Comparison of ENCODE assay signal across 9 cellular contexts in genomic region chr6:22024973-22025467, GRCh38.
A peak's percentile ranks its signal among the peaks of the same experiment; 100 is the strongest.
DNase-seq lines count a peak whose midpoint lies in the region; ATAC-seq and TF ChIP-seq lines count a peak whose summit lies in the region.
"Had no signal": no experiment of that assay in that cellular context is flagged by ENCODE, and none has a peak within 500 bp of the region (broad histone marks: within the 10 kb centered on the region; RNA-seq: fewer than 3 reads in every experiment).

No MANE protein-coding gene starts in this region.

- no peaks in the 10 kb centered on the region for H3K79me2 ChIP-seq in osteoblast (ENCODE audit: insufficient read depth, low read length)

- H3K9me3 ChIP-seq in osteoblast (ENCODE audit: low read depth, low read length) (peaks cover 3% of the 10 kb centered on the region), adrenal gland (replicated peaks in 1 of 3) (no peaks in the 10 kb centered on the region)

- H3K4me3 ChIP-seq in osteoblast (ENCODE audit: insufficient read depth, low read length) = no peak overlapping the region
- H3K4me3 ChIP-seq in adrenal gland = peak overlapping the region in 1 of 4 donors; percentile 12

- WGBS in adrenal gland, 4 donors = 72 to 83% (median 78%) methylated on average over 4 of the region's 4 CpGs

- H3K36me3 ChIP-seq in osteoblast (ENCODE audit: insufficient read depth, low read length) (no peaks in the 10 kb centered on the region), adrenal gland (replicated peaks in 1 of 2) (no peaks in the 10 kb centered on the region)

- DNase-seq in RPMI7951 (ENCODE audit: low read depth) (peak; percentile 32), osteoblast (ENCODE audit: insufficient read length, low spot score, missing footprints) (no peak), GM19240 (ENCODE audit: insufficient read length, low spot score) (no peak), COLO829 (ENCODE audit: low spot score) (no peak), adrenal gland (no peak)
- DNase-seq: naive B cell had no signal

- no peak for TF ChIP-seq POLR2A in adrenal gland (IDR thresholded peaks at IDR 0.05)

- H2AFZ ChIP-seq in osteoblast (ENCODE audit: low read length) = peak overlapping the region; percentile 84

- intact Hi-C loops in adrenal gland (cut with DNase I) = no loop called here

- H3K4me2 ChIP-seq in osteoblast (ENCODE audit: insufficient read depth, low read length) = no peak overlapping the region

- H3K27ac ChIP-seq in osteoblast (ENCODE audit: low read depth, low read length) = no peak overlapping the region
- H3K27ac ChIP-seq in adrenal gland = peak overlapping the region in 2 of 5 donors; percentile 62 to 73

- ATAC-seq in GM18868 (IDR thresholded peaks at IDR 0.05; ENCODE audit: unreplicated experiment) (peak; percentile 26), HG02798 (IDR thresholded peaks at IDR 0.05; ENCODE audit: poor library complexity, unreplicated experiment) (peak; percentile 31), GM21390 (IDR thresholded peaks at IDR 0.05; ENCODE audit: unreplicated experiment) (no peak)

- H3K27me3 ChIP-seq in osteoblast (ENCODE audit: insufficient read depth, low read length) (no peaks in the 10 kb centered on the region), adrenal gland (no peaks in the 10 kb centered on the region)

- H4K20me1 ChIP-seq in osteoblast (ENCODE audit: insufficient read depth, low read length) = no peaks in the 10 kb centered on the region

- H3K4me1 ChIP-seq in osteoblast (ENCODE audit: insufficient read depth, low read length) (peaks cover 14% of the 10 kb centered on the region), adrenal gland (replicated peaks in 1 of 2) (peaks cover 6 to 18% of the 10 kb centered on the region in 2 donors)

- TF ChIP-seq CTCF in osteoblast (IDR thresholded peaks at IDR 0.05; ENCODE audit: extremely low read depth, low read depth, low read length) (no peak), adrenal gland (IDR thresholded peaks at IDR 0.05) (no peak)
